Comparison of ENCODE assay signal across 8 cellular contexts in the genomic region with DNA sequence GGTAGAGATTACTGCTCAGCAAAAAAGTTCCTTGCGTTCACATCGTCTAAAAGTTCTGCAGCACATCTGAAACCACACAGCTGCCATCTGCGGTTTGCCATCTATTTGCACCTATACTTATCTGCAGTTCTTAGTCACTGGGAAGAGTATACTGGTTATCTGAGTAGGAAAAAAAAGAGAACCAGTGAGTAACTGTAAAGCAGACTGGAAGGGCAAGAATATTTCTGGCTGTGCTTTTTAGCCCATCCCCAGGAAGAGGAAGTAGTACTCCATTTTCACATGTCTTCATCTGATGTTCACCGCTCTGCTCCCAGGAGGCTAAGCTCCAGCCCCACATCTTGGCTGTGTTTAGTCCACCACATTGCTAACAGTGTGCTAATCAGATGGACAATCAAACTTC. TPM values are rescaled to one million over a fixed set of nuclear protein-coding genes. Genes with fewer than 3 reads are reported as not detected.
DNase-seq lines count a peak whose midpoint lies in the region; ATAC-seq, FAIRE-seq and TF ChIP-seq lines count a peak whose summit lies in the region.

No MANE protein-coding gene starts in this region.

- H3K9me3 ChIP-seq in K562 (replicated peaks; ENCODE audit: control insufficient read depth, insufficient read depth, low read depth, low read length) = no peaks in the 10 kb centered on the region
- H3K9me3 ChIP-seq in thoracic aorta = no peaks in the 10 kb centered on the region

- no peak overlapping the region for H3K4me3 ChIP-seq in K562
- H3K4me3 ChIP-seq in thoracic aorta = no peak overlapping the region

- POLR2A ChIA-PET in K562 (lab: Yijun Ruan, JAX) = no interaction called here

- peak; percentile 12 to 35 for ATAC-seq in left cardiac atrium
- no peak for ATAC-seq in Right ventricle myocardium inferior
- ATAC-seq in K562 = no peak
- ATAC-seq in thoracic aorta (ENCODE audit: insufficient number of reproducible peaks, low FRiP score, low read depth) = no peak
- no peak for ATAC-seq in activated CD4-positive, CD25-positive, alpha-beta regulatory T cell treated with anti-CD3 and anti-CD28 coated beads, Interleukin-2, amount 50 U/mL, for 24 hours

- no TSS peak for BruUV-seq in K562 (replicated peaks; lab: Mats Ljungman, UMichigan)

- 0 out of 2 replicates have a peak overlapping the region, but pooled peaks have one; percentile 39 for H2AFZ ChIP-seq in K562 (ENCODE audit: low read depth, low read length)

- in situ Hi-C loops in K562 (cut with MboI) = no loop called here

- H3K4me1 ChIP-seq in K562 (replicated peaks in 1 of 2; ENCODE audit: control insufficient read depth in 2 of 2, insufficient read depth in 2 of 2, low read length in 2 of 2) = no peaks in the 10 kb centered on the region
- peaks cover 10 to 82% of the 10 kb centered on the region in 2 donors for H3K4me1 ChIP-seq in thoracic aorta (ENCODE audit: control insufficient read depth in 1 of 2, low read depth in 2 of 2)

- H3K4me2 ChIP-seq in K562 (ENCODE audit: insufficient read depth, low read length) = peak overlapping the region; percentile 11; the same call in 1 of the 2 replicates

- no peaks in the 10 kb centered on the region for H3K36me3 ChIP-seq in K562 (ENCODE audit: control insufficient read depth, insufficient read depth, low read length)
- H3K36me3 ChIP-seq in thoracic aorta = no peaks in the 10 kb centered on the region

- intact Hi-C loops in left cardiac atrium (cut with DNase I) (no loop called here), Right ventricle myocardium inferior (cut with DNase I) (loop anchor here (10.0 kb wide), 1 partner anchor 705 kb away; no protein-coding TSS in a partner anchor), K562 (cut with micrococcal nuclease) (no loop called here)

- no peak for TF ChIP-seq POLR2A in K562 (conservative IDR thresholded peaks at IDR 0.05)

- no peaks in the 10 kb centered on the region for H3K79me2 ChIP-seq in K562 (ENCODE audit: control insufficient read depth, insufficient read depth, low read length)

- H3K27ac ChIP-seq in K562 (ENCODE audit: extremely low read depth, low read depth, low read length) (no peak overlapping the region), thoracic aorta (peak overlapping the region; percentile 37 to 54)

- TF ChIP-seq RAD21 in K562 (CRISPR knock-in tag; conservative IDR thresholded peaks at IDR 0.05 in 1 of 2, IDR thresholded peaks at IDR 0.05 in 1 of 2) = no peak

- 0% methylated on average over 3 of the region's 4 CpGs for WGBS in K562 (ENCODE audit: insufficient coverage, low coverage, missing lambda C conversion rate)

- H3K9me1 ChIP-seq in K562 (ENCODE audit: control insufficient read depth, insufficient read depth, low read length) = no peaks in the 10 kb centered on the region

- no peak overlapping the region for H3K9ac ChIP-seq in K562 (ENCODE audit: insufficient read depth in 1 of 2, low read depth in 2 of 2, low read length in 2 of 2)

- TF ChIP-seq EP300 in K562 (IDR thresholded peaks at IDR 0.05; ENCODE audit: low read length) = no peak

- CTCF ChIA-PET in K562 (lab: Yijun Ruan, JAX; ENCODE audit: low intra/inter-chr PET ratio) = no interaction called here

- no peaks in the 10 kb centered on the region for H4K20me1 ChIP-seq in K562 (replicated peaks; ENCODE audit: control insufficient read depth, insufficient read depth, low read length)

- TF ChIP-seq CTCF in K562 (IDR thresholded peaks at IDR 0.05 in 2 of 3, conservative IDR thresholded peaks at IDR 0.05 in 1 of 3; ENCODE audit: insufficient read depth in 2 of 3, low read depth in 1 of 3, low read length in 3 of 3) = no peak
- TF ChIP-seq CTCF in thoracic aorta (IDR thresholded peaks at IDR 0.05) = no peak

- no peak for FAIRE-seq in K562 (lab: Jason Lieb, UNC)

- DNase-seq in left cardiac atrium (no peak), Right ventricle myocardium inferior (ENCODE audit: missing footprints) (no peak), HT1080 (ENCODE audit: low read depth) (peak; percentile 55), K562 (ENCODE audit: extremely low read depth in 1 of 4, low spot score in 3 of 4) (peak in 1 of 4 experiments; percentile 5), thoracic aorta (ENCODE audit: low spot score) (no peak), DMS79 treated with DMSO at 0.1 percent for 48 hours (lab: John Stamatoyannopoulos, UW) (no peak), NCI-H1436 treated with DMSO at 0.1 percent for 48 hours (lab: John Stamatoyannopoulos, UW) (no peak)

- H3K27me3 ChIP-seq in K562 (ENCODE audit: control insufficient read depth in 2 of 2, insufficient read depth in 2 of 2, low read length in 2 of 2) = no peaks in the 10 kb centered on the region
- H3K27me3 ChIP-seq in thoracic aorta (replicated peaks; ENCODE audit: insufficient read depth) = no peaks in the 10 kb centered on the region

TF ChIP-seq in K562, 482 proteins besides CTCF, POLR2A, EP300 and RAD21:
- TF ChIP-seq TEAD4 (IDR thresholded peaks at IDR 0.05; ENCODE audit: low read length) (0 out of 2 replicates have a peak, but pooled peaks have one; percentile 9), TEAD4 (CRISPR knock-in tag; IDR thresholded peaks at IDR 0.05; ENCODE audit: borderline replicate concordance) (no peak), PYGO2 (tag; IDR thresholded peaks at IDR 0.05) (no peak), BRCA1 (IDR thresholded peaks at IDR 0.05) (no peak), BRCA1 (CRISPR knock-in tag; IDR thresholded peaks at IDR 0.05) (no peak), CBFA2T3 (IDR thresholded peaks at IDR 0.05) (peak; percentile 23; the same call in 1 of the 2 replicates), PPARD (CRISPR knock-in tag; IDR thresholded peaks at IDR 0.05) (no peak), TCF3 (CRISPR knock-in tag; IDR thresholded peaks at IDR 0.05) (peak; percentile 19; the same call in 1 of the 2 replicates), ZKSCAN1 (IDR thresholded peaks at IDR 0.05; ENCODE audit: low read depth, low read length) (no peak), SPI1 (IDR thresholded peaks at IDR 0.05; ENCODE audit: borderline replicate concordance, low read depth, low read length) (0 out of 2 replicates have a peak, but pooled peaks have one; percentile 2), ZKSCAN3 (CRISPR knock-in tag; IDR thresholded peaks at IDR 0.05) (no peak)
- TF ChIP-seq, protein P1, sequence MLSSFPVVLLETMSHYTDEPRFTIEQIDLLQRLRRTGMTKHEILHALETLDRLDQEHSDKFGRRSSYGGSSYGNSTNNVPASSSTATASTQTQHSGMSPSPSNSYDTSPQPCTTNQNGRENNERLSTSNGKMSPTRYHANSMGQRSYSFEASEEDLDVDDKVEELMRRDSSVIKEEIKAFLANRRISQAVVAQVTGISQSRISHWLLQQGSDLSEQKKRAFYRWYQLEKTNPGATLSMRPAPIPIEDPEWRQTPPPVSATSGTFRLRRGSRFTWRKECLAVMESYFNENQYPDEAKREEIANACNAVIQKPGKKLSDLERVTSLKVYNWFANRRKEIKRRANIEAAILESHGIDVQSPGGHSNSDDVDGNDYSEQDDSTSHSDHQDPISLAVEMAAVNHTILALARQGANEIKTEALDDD (IDR thresholded peaks at IDR 0.05) = peak; percentile 27; the same call in 1 of the 2 replicates

RNA-seq across cellular contexts. Expression of a gene that starts 35.6 kb away (rescaled TPM):
- total RNA-seq in left cardiac atrium (10 to 100 TPM in 1 of 2 donors, 1 to 10 TPM in 1; 9.5 to 14.8 TPM), Right ventricle myocardium inferior (9.6 TPM), K562 (2014; rRNA removed) (0.05 and 0.37 TPM in 2 replicates), K562 (2014; rRNA removed; fragmentation: Illumina TruSeq; extraction: Trizol) (0.13 and 0.15 TPM in 2 replicates), K562 (2015; rRNA removed; fragmentation: Illumina TruSeq; extraction: Trizol) (0.11 and 0.18 TPM in 2 replicates), K562 (2021) (0.29 and 0.36 TPM in 2 replicates), thoracic aorta (10 to 100 TPM; 27.2 to 45.2 TPM)
- total RNA-seq in HT1080 (2014; rRNA removed; shearing (Covaris generic)) = 17.4 and 22.4 TPM in 2 replicates
- polyA plus RNA-seq in HT1080 (2015; cell fraction: cytosol; rRNA removed) = 21.6 and 25.0 TPM in 2 replicates
- 16.1 and 19.2 TPM in 2 replicates for polyA plus RNA-seq in HT1080 (2015; cell fraction: nucleus; rRNA removed)
- 0.44 and 0.51 TPM in 2 replicates for total RNA-seq in K562 (2011; cell fraction: chromatin; rRNA removed; ENCODE audit: low replicate concordance)
- total RNA-seq in K562 (2011; cell fraction: nucleolus; rRNA removed) = 0.66 and 1.0 TPM in 2 replicates
- 0.66 and 0.99 TPM in 2 replicates for total RNA-seq in K562 (2011; cell fraction: nucleoplasm; rRNA removed)
- polyA plus RNA-seq in K562 (2011; rRNA removed) (0.20 and 0.22 TPM in 2 replicates), K562 (2014; fragmentation: Illumina TruSeq; extraction: Trizol) (0.19 and 0.26 TPM in 2 replicates), K562 (2014; fragmentation: Nextera tagmentation; extraction: Ambion mirVana) (under 1 TPM; 0.01 to 0.18 TPM), K562 (2014; rRNA removed) (0.18 and 0.27 TPM in 2 replicates)
- polyA plus RNA-seq in K562 (2011; cell fraction: cytosol; rRNA removed) = 0.16 and 0.21 TPM in 2 replicates
- polyA plus RNA-seq in K562 (2011; cell fraction: nucleus; rRNA removed) = 0.36 and 0.38 TPM in 2 replicates
- 0.14 and 0.21 TPM in 2 replicates for polyA plus RNA-seq in K562 (2012)
- 0.45 and 0.56 TPM in 2 replicates for polyA minus RNA-seq in K562 (2011; rRNA and poly(A)+ RNA removed)
- polyA minus RNA-seq in K562 (2011; cell fraction: cytosol; rRNA and poly(A)+ RNA removed) = 0.19 TPM in 1 of 2 replicates, not detected in the other
- 0.27 and 0.67 TPM in 2 replicates for polyA minus RNA-seq in K562 (2011; cell fraction: nucleus; rRNA and poly(A)+ RNA removed)

Comparison
In these comparisons a context has a peak if more than half of its experiments do, and no peak if none do; other contexts are left out.
1. ATAC-seq: peak in left cardiac atrium (2 of 2); none in Right ventricle myocardium inferior (single experiment), K562 (single experiment), thoracic aorta (single experiment) and activated CD4-positive, CD25-positive, alpha-beta regulatory T cell treated with anti-CD3 and anti-CD28 coated beads, Interleukin-2, amount 50 U/mL, for 24 hours (0 of 2).